ENCODE assay signal across 12 cellular contexts in the genomic region with DNA sequence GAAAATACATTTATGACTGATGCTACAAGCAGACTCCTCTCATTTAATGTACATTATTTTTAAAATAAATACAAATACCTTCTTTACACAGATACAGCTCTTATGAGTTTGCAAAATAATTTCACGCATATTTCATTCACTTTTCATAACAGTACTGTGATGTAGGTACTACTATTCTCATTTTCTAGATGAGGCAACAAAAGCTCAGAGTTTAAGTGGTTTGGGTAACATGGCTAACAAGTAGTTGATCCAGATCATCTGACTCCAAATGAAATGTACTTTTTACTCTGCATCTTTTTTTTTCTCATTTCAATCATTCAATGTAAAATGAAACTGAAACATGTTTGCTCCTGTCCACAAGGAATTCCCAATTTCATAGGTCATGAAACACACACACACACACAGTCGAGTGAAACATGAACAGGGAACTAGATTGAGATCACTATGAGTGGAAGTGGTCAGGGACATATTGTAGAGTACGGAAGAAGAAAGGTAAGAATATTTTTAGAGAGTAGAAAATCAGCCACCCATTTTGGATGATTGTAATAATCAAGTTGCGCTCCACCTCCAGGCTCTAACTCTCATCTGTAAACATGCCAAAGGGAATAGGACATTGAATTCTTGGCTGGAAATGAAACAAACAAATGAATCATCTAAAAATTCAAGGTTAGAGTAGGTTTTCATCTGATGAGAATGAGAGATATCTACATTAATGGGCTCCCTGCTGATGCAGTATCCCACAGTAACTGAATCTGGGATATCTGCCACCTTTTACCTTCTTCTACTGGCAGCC.
DNase-seq lines count a peak whose midpoint lies in the region; ATAC-seq, FAIRE-seq and TF ChIP-seq lines count a peak whose summit lies in the region.
"Had no signal": no experiment of that assay in that cellular context is flagged by ENCODE, and none has a peak within 500 bp of the region (broad histone marks: within the 10 kb centered on the region; RNA-seq: fewer than 3 reads in every experiment).

No MANE protein-coding gene starts in this region.

- ATAC-seq in HG03045 (IDR thresholded peaks at IDR 0.05; ENCODE audit: unreplicated experiment) (peak; percentile 52), HepG2 (no peak), GM21619 (IDR thresholded peaks at IDR 0.05; ENCODE audit: unreplicated experiment) (no peak)
- ATAC-seq: right cardiac atrium had no signal

- intact Hi-C loops in adrenal gland (cut with DNase I) (loop anchor here (5.0 to 10.0 kb wide), 2 partner anchors 92 to 185 kb away; partner anchors contain the start of gene CLDN1 (in 1 of the 2)), HepG2 (cut with micrococcal nuclease; ENCODE audit: unreplicated experiment) (no loop called here)

- no peak overlapping the region for H3K4me2 ChIP-seq in HepG2 (ENCODE audit: low read depth, low read length)

- TF ChIP-seq CTCF in adrenal gland (IDR thresholded peaks at IDR 0.05) (peak in 1 of 6 experiments; percentile 12), HepG2 (CRISPR knock-in tag; IDR thresholded peaks at IDR 0.05) (no peak)

- H3K79me2 ChIP-seq in HepG2 (ENCODE audit: insufficient read depth, low read length), result no peaks in the 10 kb centered on the region

- no peak overlapping the region for H3K9ac ChIP-seq in HepG2 (ENCODE audit: insufficient read depth, low read depth, low read length)

- in situ Hi-C loops in HepG2 (cut with HindIII; ENCODE audit: extremely low pct_ligation_motif_present, low pct_unique_long_range_greater_than_20kb), result loop anchor here (5.0 to 10.0 kb wide), 2 partner anchors 92 to 155 kb away; partner anchors contain the start of genes CLDN1 and CLDN16

- H3K27me3 ChIP-seq in adrenal gland (no peaks in the 10 kb centered on the region), HepG2 (ENCODE audit: control insufficient read depth in 1 of 2, insufficient read depth in 2 of 2, low read length in 2 of 2) (no peaks in the 10 kb centered on the region)

- DNase-seq in GM12891 (ENCODE audit: insufficient read length, low spot score), result no peak
- DNase-seq in adrenal gland, result peak in 3 of 7 donors; percentile 19 to 26 (median 21)
- DNase-seq in HepG2 (ENCODE audit: low spot score), result peak; percentile 21
- DNase-seq in GM19238 (ENCODE audit: insufficient read length, low spot score), result no peak
- DNase-seq in nucleus accumbens (lab: John Stamatoyannopoulos, UW), result no peak
- DNase-seq in activated CD4-positive, alpha-beta T cell treated with anti-CD3 and anti-CD28 coated beads for 48 hours, result no peak
- DNase-seq: Calu3; effector CD8-positive, alpha-beta T cell; NCI-H446; right cardiac atrium had no signal

- no peak for TF ChIP-seq RAD21 in HepG2 (CRISPR knock-in tag; IDR thresholded peaks at IDR 0.05)

- TF ChIP-seq EP300 in HepG2 (IDR thresholded peaks at IDR 0.05; ENCODE audit: low read depth in 2 of 2, low read length in 2 of 2) (no peak), HepG2 (CRISPR knock-in tag; IDR thresholded peaks at IDR 0.05; ENCODE audit: borderline replicate concordance) (no peak)

- H3K4me3 ChIP-seq in adrenal gland (peak overlapping the region in 2 of 4 donors; percentile 8 to 35), HepG2 (replicated peaks in 1 of 3; ENCODE audit: insufficient read depth in 1 of 3, low read depth in 2 of 3, low read length in 3 of 3) (no peak overlapping the region)

- TF ChIP-seq POLR2A in GM12891 (IDR thresholded peaks at IDR 0.05; ENCODE audit: low read depth, low read length) (no peak), adrenal gland (IDR thresholded peaks at IDR 0.05) (no peak), HepG2 (IDR thresholded peaks at IDR 0.05; ENCODE audit: insufficient read depth in 1 of 2, low read depth in 2 of 2, low read length in 2 of 2) (no peak)

- FAIRE-seq in GM12891 (lab: Jason Lieb, UNC) (no peak), HepG2 (lab: Jason Lieb, UNC) (no peak)

- no peaks in the 10 kb centered on the region for H4K20me1 ChIP-seq in HepG2 (ENCODE audit: insufficient read depth, low read length)

- H3K36me3 ChIP-seq in adrenal gland (replicated peaks in 1 of 2) (no peaks in the 10 kb centered on the region), HepG2 (replicated peaks in 1 of 2; ENCODE audit: control insufficient read depth in 1 of 2, insufficient read depth in 2 of 2, low read length in 2 of 2) (no peaks in the 10 kb centered on the region)

- POLR2A ChIA-PET in HepG2 (lab: Yijun Ruan, JAX), result no interaction called here

- H2AFZ ChIP-seq in HepG2 (ENCODE audit: low read length), result no peak overlapping the region

- H3K9me3 ChIP-seq in adrenal gland (replicated peaks in 1 of 3) (no peaks in the 10 kb centered on the region), HepG2 (ENCODE audit: low read length) (no peaks in the 10 kb centered on the region)

- no peaks in the 10 kb centered on the region for H3K4me1 ChIP-seq in adrenal gland (replicated peaks in 1 of 2)
- H3K4me1 ChIP-seq in HepG2 (ENCODE audit: insufficient read depth, low read length), result no peaks in the 10 kb centered on the region

- WGBS in adrenal gland, 4 donors, result 43 to 56% (median 51%) methylated on average over 4 of the region's 4 CpGs
- 37% methylated on average over 4 of the region's 4 CpGs for WGBS in HepG2 (ENCODE audit: low lambda C conversion rate)

- no TSS peak for BruUV-seq in HepG2 (replicated peaks; lab: Mats Ljungman, UMichigan)

- CTCF ChIA-PET in HepG2 (lab: Yijun Ruan, JAX; ENCODE audit: low intra/inter-chr PET ratio, low total read pairs), result no interaction called here

- H3K27ac ChIP-seq in adrenal gland (peak overlapping the region in 3 of 5 donors; percentile 68 to 73 (median 71)), HepG2 (ENCODE audit: extremely low read length, insufficient read depth, low read length) (no peak overlapping the region)

TF ChIP-seq in GM12891, 5 proteins besides CTCF, POLR2A, EP300 and RAD21:
- TF ChIP-seq SPI1 (IDR thresholded peaks at IDR 0.05; ENCODE audit: low read depth, low read length), result 0 out of 2 replicates have a peak, but pooled peaks have one; percentile 34
- no peak for TF ChIP-seq POLR2AphosphoS5 (IDR thresholded peaks at IDR 0.05; ENCODE audit: low read depth, low read length)

TF ChIP-seq in HepG2, 621 proteins besides CTCF, POLR2A, EP300 and RAD21:
- TF ChIP-seq ZNF7 (CRISPR knock-in tag; IDR thresholded peaks at IDR 0.05) (peak; percentile 13; the same call in 1 of the 2 replicates), ZSCAN12 (CRISPR knock-in tag; IDR thresholded peaks at IDR 0.05) (no peak)
